15 cellular contexts compared by ENCODE assay signal in the genomic region with DNA sequence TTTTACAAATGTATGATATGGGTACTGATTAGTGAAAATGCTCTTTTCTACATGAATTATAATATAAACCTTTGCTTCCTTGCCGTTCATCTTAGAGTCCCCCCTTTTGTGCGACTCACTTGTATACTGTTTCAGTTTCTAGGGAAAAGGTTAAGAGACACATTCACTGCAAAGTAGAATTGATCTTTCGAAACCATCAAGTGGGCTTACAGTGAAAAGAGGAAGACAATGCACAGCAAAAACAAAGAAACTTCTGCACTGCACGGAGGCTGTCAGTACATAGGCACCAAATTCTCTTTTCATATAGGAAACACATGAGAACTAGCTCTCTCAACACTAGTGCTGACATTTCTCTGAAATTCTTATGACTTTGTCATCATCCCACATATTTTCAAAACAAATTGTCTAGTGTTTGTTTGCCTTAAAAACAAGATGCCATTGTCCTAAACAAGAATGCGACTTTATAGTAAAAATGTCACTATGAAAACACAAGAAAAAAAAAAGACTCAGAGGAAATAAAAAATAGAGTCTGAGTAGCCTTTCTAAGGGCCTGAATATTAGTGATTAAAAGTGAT.
DNase-seq lines count a peak whose midpoint lies in the region; ATAC-seq and TF ChIP-seq lines count a peak whose summit lies in the region.
"Had no signal": no experiment of that assay in that cellular context is flagged by ENCODE, and none has a peak within 500 bp of the region (broad histone marks: within the 10 kb centered on the region; RNA-seq: fewer than 3 reads in every experiment).

No MANE protein-coding gene starts in this region.

- H3K9me3 Mint-ChIP-seq in IgD-negative memory B cell: no peaks in the 10 kb centered on the region
- H3K9me3 Mint-ChIP-seq: activated naive CD4-positive, alpha-beta T cell treated with anti-CD3 and anti-CD28 coated beads, Interleukin-2, amount 10 ng/mL, durations not matched to agents 7 days and 5 days had no signal

- no peak overlapping the region for H3K27ac ChIP-seq in upper lobe of right lung
- H3K27ac ChIP-seq: BLaER1 had no signal

- H3K4me3 ChIP-seq in upper lobe of right lung: no peak overlapping the region
- H3K4me3 ChIP-seq: BLaER1 had no signal

- ATAC-seq in GM19043 (IDR thresholded peaks at IDR 0.05; ENCODE audit: low read depth, unreplicated experiment) (peak; percentile 49), upper lobe of right lung (peak; percentile 65)

- no peaks in the 10 kb centered on the region for H3K36me3 ChIP-seq in upper lobe of right lung
- H3K36me3 ChIP-seq: BLaER1 had no signal

- no peaks in the 10 kb centered on the region for H3K9me3 ChIP-seq in upper lobe of right lung
- H3K9me3 ChIP-seq: BLaER1 had no signal

- intact Hi-C loops in upper lobe of right lung (cut with DNase I): no loop called here

- no peaks in the 10 kb centered on the region for H3K27me3 ChIP-seq in upper lobe of right lung
- H3K27me3 ChIP-seq: BLaER1 had no signal

- H3K4me1 Mint-ChIP-seq in IgD-negative memory B cell: peaks cover 9 to 13% (median 11%) of the 10 kb centered on the region in 3 donors

- H3K27ac Mint-ChIP-seq in IgD-negative memory B cell: peak overlapping the region in 1 of 3 donors; percentile 51
- H3K27ac Mint-ChIP-seq: activated naive CD4-positive, alpha-beta T cell treated with anti-CD3 and anti-CD28 coated beads, Interleukin-2, amount 10 ng/mL, durations not matched to agents 7 days and 5 days; brain had no signal

- H3K36me3 Mint-ChIP-seq in IgD-negative memory B cell: peaks cover 3% of the 10 kb centered on the region
- H3K36me3 Mint-ChIP-seq: activated naive CD4-positive, alpha-beta T cell treated with anti-CD3 and anti-CD28 coated beads, Interleukin-2, amount 10 ng/mL, durations not matched to agents 7 days and 5 days; brain had no signal

- DNase-seq in SK-MEL-5 (ENCODE audit: low read depth, low spot score): peak; percentile 79
- DNase-seq in upper lobe of right lung: no peak
- no peak for DNase-seq in kidney tubule cell (ENCODE audit: low spot score)
- DNase-seq in superior temporal gyrus (ENCODE audit: extremely low spot score): no peak
- no peak for DNase-seq in AG20443 (ENCODE audit: low spot score)
- DNase-seq: activated CD4-positive, CD25-positive, alpha-beta regulatory T cell treated with anti-CD3 and anti-CD28 coated beads, Interleukin-2, amount 50 U/mL, for 72 hours; activated naive CD4-positive, alpha-beta T cell treated with anti-CD3 and anti-CD28 coated beads, Interleukin-2, amount 10 ng/mL, durations not matched to agents 7 days and 5 days; DMS53; erythroblast; NCI-H2029 treated with DMSO at 0.1 percent for 48 hours; NCI-H526 had no signal

- H3K27me3 Mint-ChIP-seq in IgD-negative memory B cell: no peaks in the 10 kb centered on the region
- H3K27me3 Mint-ChIP-seq: activated naive CD4-positive, alpha-beta T cell treated with anti-CD3 and anti-CD28 coated beads, Interleukin-2, amount 10 ng/mL, durations not matched to agents 7 days and 5 days; brain had no signal

- TF ChIP-seq CTCF in upper lobe of right lung (IDR thresholded peaks at IDR 0.05): no peak

- H3K4me1 ChIP-seq in upper lobe of right lung: no peaks in the 10 kb centered on the region
- H3K4me1 ChIP-seq: BLaER1 had no signal

- H3K4me3 Mint-ChIP-seq in IgD-negative memory B cell: peak overlapping the region; percentile 47 to 82 (median 68)
- H3K4me3 Mint-ChIP-seq: activated naive CD4-positive, alpha-beta T cell treated with anti-CD3 and anti-CD28 coated beads, Interleukin-2, amount 10 ng/mL, durations not matched to agents 7 days and 5 days; brain had no signal

- in situ Hi-C loops in SK-MEL-5 (cut with HindIII; ENCODE audit: low pct_unique_long_range_greater_than_20kb, low sequenced_read_pairs): no loop called here
